Comparison of ENCODE assay signal across 29 cellular contexts in the genomic region with DNA sequence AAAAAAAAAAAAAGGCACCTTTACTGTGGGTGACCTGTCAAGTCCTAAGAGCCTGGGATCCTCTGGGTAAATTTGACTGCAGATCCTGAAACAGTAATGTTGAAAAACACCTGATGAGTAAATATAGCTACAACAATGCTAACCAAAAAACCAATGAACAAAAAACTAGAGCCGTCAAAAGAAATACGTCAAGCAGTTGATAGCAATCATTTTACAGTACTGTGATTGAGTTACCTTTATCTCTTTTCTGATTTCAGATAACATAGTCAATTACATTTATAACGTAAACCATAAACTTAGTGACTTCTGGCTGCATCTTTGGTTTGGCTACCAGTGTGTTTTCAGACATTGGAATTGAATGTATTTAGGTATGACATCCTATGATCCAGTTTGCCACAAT.
"Had no signal": no experiment of that assay in that cellular context is flagged by ENCODE, and none has a peak within 500 bp of the region (broad histone marks: within the 10 kb centered on the region; RNA-seq: fewer than 3 reads in every experiment).

No MANE protein-coding gene starts in this region.

- H3K27me3 Mint-ChIP-seq: effector memory CD8-positive, alpha-beta T cell had no signal

- H3K4me1 ChIP-seq: foreskin keratinocyte had no signal

- FAIRE-seq: colon, endometrium, endothelial cell of umbilical vein, frontal cortex had no signal

- H3K4me1 Mint-ChIP-seq: endodermal cell had no signal

- H3K4me2 ChIP-seq: hepatocyte had no signal

- H3K4me3 Mint-ChIP-seq: dendritic cell treated with granulocyte-macrophage colony-stimulating factor and Interleukin-4, amounts not matched to agents 40 ng/mL and 50 ng/mL, for 4 days; effector memory CD8-positive, alpha-beta T cell; endodermal cell had no signal

- H3K9me3 ChIP-seq: colonic mucosa, esophagus muscularis mucosa, esophagus squamous epithelium, gastrocnemius medialis, gastroesophageal sphincter had no signal

- DNase-seq: colonic mucosa; cortex of kidney; dermis blood vessel endothelial cell; dorsolateral prefrontal cortex; effector CD4-positive, alpha-beta T cell; effector CD8-positive, alpha-beta T cell; effector memory CD4-positive, alpha-beta T cell; effector memory CD8-positive, alpha-beta T cell; endodermal cell; erythroblast; esophagus squamous epithelium; foreskin fibroblast; foreskin keratinocyte; foreskin melanocyte; gastrocnemius medialis; head of caudate nucleus; heart left ventricle; heart right ventricle had no signal

- H3K27ac Mint-ChIP-seq: dendritic cell treated with granulocyte-macrophage colony-stimulating factor and Interleukin-4, amounts not matched to agents 40 ng/mL and 50 ng/mL, for 4 days; endodermal cell had no signal

- H2AFZ ChIP-seq: hepatocyte had no signal

- H3K9me3 Mint-ChIP-seq: dendritic cell treated with granulocyte-macrophage colony-stimulating factor and Interleukin-4, amounts not matched to agents 40 ng/mL and 50 ng/mL, for 4 days; effector memory CD8-positive, alpha-beta T cell had no signal

- H3K27ac ChIP-seq: colonic mucosa, coronary artery, dorsolateral prefrontal cortex, epithelial cell of prostate, esophagus muscularis mucosa, esophagus squamous epithelium, foreskin keratinocyte, gastrocnemius medialis, gastroesophageal sphincter, heart left ventricle, heart right ventricle, hepatocyte had no signal

- H3K4me3 ChIP-seq: colonic mucosa, coronary artery, dorsolateral prefrontal cortex, esophagus muscularis mucosa, esophagus squamous epithelium, gastrocnemius medialis, gastroesophageal sphincter, heart left ventricle, heart right ventricle, hepatocyte had no signal

- ATAC-seq: effector memory CD8-positive, alpha-beta T cell; esophagus mucosa; foreskin keratinocyte; gastrocnemius medialis; gastroesophageal sphincter; heart left ventricle; heart right ventricle had no signal

- H3K27me3 ChIP-seq: colonic mucosa, dorsolateral prefrontal cortex, esophagus muscularis mucosa, esophagus squamous epithelium, foreskin keratinocyte, gastrocnemius medialis, gastroesophageal sphincter, heart left ventricle, heart right ventricle, hepatocyte had no signal

- H3K36me3 ChIP-seq: colonic mucosa, esophagus muscularis mucosa, esophagus squamous epithelium, gastroesophageal sphincter had no signal
